In the genomic region with DNA sequence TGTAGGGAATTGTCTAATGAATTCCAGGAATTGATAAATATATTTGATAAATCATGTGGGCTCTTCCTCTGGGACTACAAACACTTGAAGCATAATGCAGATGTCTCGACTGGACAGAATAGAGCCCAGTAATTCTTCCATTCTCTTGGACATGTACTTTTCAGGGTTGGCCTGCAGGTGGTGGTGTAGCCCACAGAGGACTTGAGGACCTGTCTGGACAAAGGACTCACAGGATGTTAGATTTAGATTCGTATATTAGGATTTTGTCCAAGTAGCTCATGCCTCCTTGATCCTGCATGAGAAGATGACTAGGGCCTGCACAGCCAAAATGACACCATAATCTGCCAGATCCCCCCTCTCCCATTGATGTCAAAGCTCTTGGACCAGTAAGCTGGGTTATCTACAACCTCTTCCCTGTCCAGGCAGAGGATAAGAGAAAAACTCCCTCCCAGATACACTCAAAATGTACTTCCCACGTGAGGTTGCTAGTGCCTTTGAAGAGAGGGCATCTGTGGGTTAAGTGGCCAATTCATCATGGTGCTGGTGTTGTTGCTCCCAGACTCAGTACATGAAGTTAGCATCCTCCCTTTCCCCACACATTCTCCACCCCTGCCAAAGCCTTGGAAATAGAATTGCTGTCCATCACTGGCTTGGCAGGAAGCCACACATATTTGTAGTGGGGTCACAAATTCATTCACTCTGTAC, we compare ENCODE assay signal across 9 cellular contexts.
DNase-seq lines count a peak whose midpoint lies in the region; ATAC-seq and TF ChIP-seq lines count a peak whose summit lies in the region.
"Had no signal": no experiment of that assay in that cellular context is flagged by ENCODE, and none has a peak within 500 bp of the region (broad histone marks: within the 10 kb centered on the region; RNA-seq: fewer than 3 reads in every experiment).

No MANE protein-coding gene starts in this region.

- H3K4me3 Mint-ChIP-seq in activated naive CD4-positive, alpha-beta T cell treated with anti-CD3 and anti-CD28 coated beads, Interleukin-2, amount 10 ng/mL, durations not matched to agents 7 days and 5 days: no peak overlapping the region
- H3K4me3 Mint-ChIP-seq in glutamatergic neuron (ENCODE audit: unreplicated experiment): no peak overlapping the region

- H3K4me1 ChIP-seq in BE2C (peaks cover 5% of the 10 kb centered on the region), Peyer's patch (no peaks in the 10 kb centered on the region), prostate gland (replicated peaks) (no peaks in the 10 kb centered on the region)

- ATAC-seq in GM18870 (IDR thresholded peaks at IDR 0.05; ENCODE audit: unreplicated experiment): peak; percentile 70

- H3K36me3 ChIP-seq in BE2C (no peaks in the 10 kb centered on the region), Peyer's patch (no peaks in the 10 kb centered on the region), prostate gland (no peaks in the 10 kb centered on the region)

- no peak overlapping the region for H3K27ac Mint-ChIP-seq in activated naive CD4-positive, alpha-beta T cell treated with anti-CD3 and anti-CD28 coated beads, Interleukin-2, amount 10 ng/mL, durations not matched to agents 7 days and 5 days
- no peak overlapping the region for H3K27ac Mint-ChIP-seq in glutamatergic neuron (ENCODE audit: unreplicated experiment)
- H3K27ac Mint-ChIP-seq: IgD-negative memory B cell had no signal

- intact Hi-C loops in prostate gland (cut with DNase I) (loop anchor here (5.0 kb wide), 1 partner anchor 95 kb away; a partner anchor contains a TSS), lower leg skin (cut with DNase I; ENCODE audit: low total_unique reads) (no loop called here)

- H3K27me3 ChIP-seq in BE2C (no peaks in the 10 kb centered on the region), HL-60 (ENCODE audit: insufficient read depth, poor library complexity, severe bottlenecking) (no peaks in the 10 kb centered on the region), Peyer's patch (no peaks in the 10 kb centered on the region), prostate gland (replicated peaks; ENCODE audit: insufficient read depth) (no peaks in the 10 kb centered on the region)

- H3K27ac ChIP-seq in HL-60 (replicated peaks) (no peak overlapping the region), Peyer's patch (no peak overlapping the region), prostate gland (no peak overlapping the region)

- 40% methylated on average over 3 of the region's 3 CpGs for WGBS in prostate gland
- WGBS in lower leg skin, 2 donors: 70 to 75% methylated on average over 3 of the region's 3 CpGs

- TF ChIP-seq POLR2A in Peyer's patch (IDR thresholded peaks at IDR 0.05) (no peak), prostate gland (IDR thresholded peaks at IDR 0.05) (no peak), lower leg skin (IDR thresholded peaks at IDR 0.05) (no peak)

- CTCF ChIA-PET in activated naive CD4-positive, alpha-beta T cell treated with anti-CD3 and anti-CD28 coated beads, Interleukin-2, amount 10 ng/mL, durations not matched to agents 7 days and 5 days (lab: Charles Lee): interaction anchor here (0.7 to 2.6 kb wide), 4 partner anchors 9 to 485 kb away, joined by 4 to 7 read pairs (median 6); no protein-coding TSS in a partner anchor

- H3K27me3 Mint-ChIP-seq in activated naive CD4-positive, alpha-beta T cell treated with anti-CD3 and anti-CD28 coated beads, Interleukin-2, amount 10 ng/mL, durations not matched to agents 7 days and 5 days: peaks cover 15% of the 10 kb centered on the region
- peaks cover 4% of the 10 kb centered on the region for H3K27me3 Mint-ChIP-seq in glutamatergic neuron (ENCODE audit: unreplicated experiment)
- H3K27me3 Mint-ChIP-seq: IgD-negative memory B cell had no signal

- H3K9me3 Mint-ChIP-seq in activated naive CD4-positive, alpha-beta T cell treated with anti-CD3 and anti-CD28 coated beads, Interleukin-2, amount 10 ng/mL, durations not matched to agents 7 days and 5 days: no peaks in the 10 kb centered on the region
- no peaks in the 10 kb centered on the region for H3K9me3 Mint-ChIP-seq in glutamatergic neuron (ENCODE audit: unreplicated experiment)
- H3K9me3 Mint-ChIP-seq: IgD-negative memory B cell had no signal

- H3K4me3 ChIP-seq in BE2C (ENCODE audit: low read depth, low read length) (no peak overlapping the region), HL-60 (replicated peaks; ENCODE audit: insufficient read depth, low read length) (no peak overlapping the region), Peyer's patch (no peak overlapping the region), prostate gland (no peak overlapping the region), lower leg skin (ENCODE audit: low read depth, poor library complexity, severe bottlenecking) (no peak overlapping the region)

- TF ChIP-seq CTCF in BE2C (IDR thresholded peaks at IDR 0.05; ENCODE audit: low read depth, low read length) (peak; percentile 91), HL-60 (IDR thresholded peaks at IDR 0.05; ENCODE audit: insufficient read depth, low read length) (peak; percentile 24), Peyer's patch (IDR thresholded peaks at IDR 0.05) (peak in 5 of 6 experiments; percentile 12 to 86 (median 77)), glutamatergic neuron (IDR thresholded peaks at IDR 0.05; ENCODE audit: partially characterized antibody, unreplicated experiment) (peak; percentile 29), prostate gland (IDR thresholded peaks at IDR 0.05) (peak; percentile 19 to 80 (median 59)), lower leg skin (IDR thresholded peaks at IDR 0.05) (no peak)

- no peaks in the 10 kb centered on the region for H3K4me1 Mint-ChIP-seq in activated naive CD4-positive, alpha-beta T cell treated with anti-CD3 and anti-CD28 coated beads, Interleukin-2, amount 10 ng/mL, durations not matched to agents 7 days and 5 days
- peaks cover 5% of the 10 kb centered on the region for H3K4me1 Mint-ChIP-seq in glutamatergic neuron (ENCODE audit: low read depth, unreplicated experiment)

- DNase-seq in BE2C (peak; percentile 75), HL-60 (ENCODE audit: low read depth in 1 of 2, low spot score in 1 of 2) (peak in 1 of 2 experiments; percentile 47), Peyer's patch (peak; percentile 24 to 78 (median 70)), glutamatergic neuron (peak; percentile 62), prostate gland (ENCODE audit: low spot score) (peak; percentile 45), lower leg skin (ENCODE audit: low spot score in 2 of 2) (no peak)
- peak; percentile 52 for DNase-seq in activated naive CD4-positive, alpha-beta T cell treated with anti-CD3 and anti-CD28 coated beads, Interleukin-2, amount 10 ng/mL, durations not matched to agents 7 days and 5 days

- H3K36me3 Mint-ChIP-seq in activated naive CD4-positive, alpha-beta T cell treated with anti-CD3 and anti-CD28 coated beads, Interleukin-2, amount 10 ng/mL, durations not matched to agents 7 days and 5 days: no peaks in the 10 kb centered on the region
- H3K36me3 Mint-ChIP-seq in glutamatergic neuron (ENCODE audit: unreplicated experiment): no peaks in the 10 kb centered on the region

- no peaks in the 10 kb centered on the region for H3K9me3 ChIP-seq in BE2C
- no peaks in the 10 kb centered on the region for H3K9me3 ChIP-seq in Peyer's patch
- H3K9me3 ChIP-seq in prostate gland: no peaks in the 10 kb centered on the region

Comparison
In these comparisons a context has a peak if more than half of its experiments do, and no peak if none do; other contexts are left out.
1. DNase-seq: peak in BE2C (single experiment), Peyer's patch (3 of 3), activated naive CD4-positive, alpha-beta T cell treated with anti-CD3 and anti-CD28 coated beads, Interleukin-2, amount 10 ng/mL, durations not matched to agents 7 days and 5 days (single experiment), glutamatergic neuron (single experiment) and prostate gland (single experiment); none in lower leg skin (0 of 2).
2. CTCF ChIP-seq: peak in BE2C (single experiment), HL-60 (single experiment), Peyer's patch (5 of 6), glutamatergic neuron (single experiment) and prostate gland (4 of 4); none in lower leg skin (0 of 3).